In the genomic region with DNA sequence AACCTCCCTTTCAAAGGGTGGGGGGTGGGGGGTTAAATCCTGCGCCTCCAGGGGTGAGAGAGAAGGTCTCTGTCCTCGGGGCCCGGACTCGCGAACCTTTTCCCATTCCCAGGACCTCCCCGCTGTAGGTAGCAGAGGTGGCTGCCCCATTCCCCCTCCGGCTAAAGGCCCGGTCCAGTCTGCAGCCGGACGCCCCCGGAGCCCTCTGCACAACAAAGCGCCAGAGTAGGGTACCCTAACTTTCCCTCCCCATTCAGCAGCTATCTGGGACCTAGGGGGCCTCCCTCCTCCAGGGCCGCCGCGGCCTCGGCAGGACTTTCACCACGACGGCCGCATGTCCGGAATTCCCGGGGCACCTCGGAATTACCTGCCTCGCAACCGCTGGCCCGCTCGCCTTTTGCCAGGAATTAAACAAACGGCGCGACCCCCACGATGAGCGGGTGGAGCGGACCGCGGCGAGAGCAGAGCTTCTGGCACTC, we compare ENCODE assay signal across 8 cellular contexts. TPM values are rescaled to one million over a fixed set of nuclear protein-coding genes. Genes with fewer than 3 reads are reported as not detected.
A peak's percentile ranks its signal among the peaks of the same experiment; 100 is the strongest.
DNase-seq lines count a peak whose midpoint lies in the region; TF ChIP-seq lines count a peak whose summit lies in the region.

No MANE protein-coding gene starts in this region.

- TF ChIP-seq POLR2A in stomach (IDR thresholded peaks at IDR 0.05), result no peak

- DNase-seq in GM12864 (ENCODE audit: low read depth), result no peak
- peak; percentile 66 for DNase-seq in NCI-H69 (lab: John Stamatoyannopoulos, UW)
- no peak for DNase-seq in brain microvascular endothelial cell
- DNase-seq in kidney epithelial cell (ENCODE audit: low read depth), result no peak
- DNase-seq in stomach, result peak; percentile 41
- no peak for DNase-seq in GM19240 (ENCODE audit: insufficient read length, low spot score)
- no peak for DNase-seq in NCI-H446 (lab: John Stamatoyannopoulos, UW)
- DNase-seq in NCI-H2171 (lab: John Stamatoyannopoulos, UW), result no peak

- no peaks in the 10 kb centered on the region for H3K27me3 ChIP-seq in brain microvascular endothelial cell (replicated peaks)
- H3K27me3 ChIP-seq in kidney epithelial cell (ENCODE audit: control insufficient read depth, insufficient read depth, low read length), result no peaks in the 10 kb centered on the region
- no peaks in the 10 kb centered on the region for H3K27me3 ChIP-seq in stomach

- no peaks in the 10 kb centered on the region for H3K9me3 ChIP-seq in stomach

- H3K4me3 ChIP-seq in GM12864 (ENCODE audit: low read depth, low read length) (peak overlapping the region; percentile 84), brain microvascular endothelial cell (ENCODE audit: low read depth, low read length) (peak overlapping the region; percentile 92), kidney epithelial cell (ENCODE audit: low read depth, low read length) (peak overlapping the region; percentile 76), stomach (peak overlapping the region; percentile 64 to 95 (median 80))

- TF ChIP-seq EP300 in stomach (IDR thresholded peaks at IDR 0.05), result no peak

- H3K4me1 ChIP-seq in stomach, result peaks cover 8 to 42% (median 37%) of the 10 kb centered on the region in 4 donors

- in situ Hi-C loops in brain microvascular endothelial cell (cut with HindIII; ENCODE audit: low pct_ligation_motif_present, low sequenced_read_pairs), result no loop called here

- intact Hi-C loops in stomach (cut with DNase I; ENCODE audit: low total_unique reads), result loop anchor here (10.0 kb wide), 1 partner anchor 140 kb away; no protein-coding TSS in a partner anchor

- H3K27ac ChIP-seq in brain microvascular endothelial cell, result peak overlapping the region; percentile 85
- peak overlapping the region; percentile 86 to 93 (median 92) for H3K27ac ChIP-seq in stomach

- H3K36me3 ChIP-seq in brain microvascular endothelial cell (replicated peaks) (peaks cover 16% of the 10 kb centered on the region), kidney epithelial cell (ENCODE audit: control insufficient read depth, insufficient read depth, low read length) (no peaks in the 10 kb centered on the region), stomach (no peaks in the 10 kb centered on the region)

- WGBS in stomach, 5 donors, result 0 to 1% (median 0%) methylated on average over 20 to 35 of the region's 35 CpGs

- no peak for TF ChIP-seq CTCF in GM12864 (IDR thresholded peaks at IDR 0.05; ENCODE audit: low read depth, low read length, missing control alignments)
- TF ChIP-seq CTCF in brain microvascular endothelial cell (IDR thresholded peaks at IDR 0.05; ENCODE audit: low read depth, low read length, missing control alignments), result no peak
- no peak for TF ChIP-seq CTCF in kidney epithelial cell (IDR thresholded peaks at IDR 0.05; ENCODE audit: insufficient read depth, low read length, poor library complexity, severe bottlenecking)
- TF ChIP-seq CTCF in stomach (IDR thresholded peaks at IDR 0.05), result no peak

RNA-seq across cellular contexts. Expression of gene CDK6, which starts 1.7 kb away (rescaled TPM):
- total RNA-seq in kidney epithelial cell (89.7 and 91.0 TPM in 2 replicates), stomach (10 to 100 TPM; 14.0 to 86.3 (median 17.1) TPM)
- polyA plus RNA-seq in stomach, result 1 to 10 TPM; 2.6 to 4.9 (median 4.8) TPM

Comparison
In these comparisons a context has a peak if more than half of its experiments do, and no peak if none do; other contexts are left out.
1. DNase-seq: peak in NCI-H69 (single experiment) and stomach (single experiment); none in GM12864 (single experiment), brain microvascular endothelial cell (single experiment), kidney epithelial cell (single experiment), GM19240 (single experiment), NCI-H446 (0 of 2) and NCI-H2171 (single experiment).
2. Peak in every context shown above with its lines, with median percentiles within 50 percentile points of each other: H3K4me3 ChIP-seq.